ENCODE assay signal across 8 cellular contexts in the genomic region with DNA sequence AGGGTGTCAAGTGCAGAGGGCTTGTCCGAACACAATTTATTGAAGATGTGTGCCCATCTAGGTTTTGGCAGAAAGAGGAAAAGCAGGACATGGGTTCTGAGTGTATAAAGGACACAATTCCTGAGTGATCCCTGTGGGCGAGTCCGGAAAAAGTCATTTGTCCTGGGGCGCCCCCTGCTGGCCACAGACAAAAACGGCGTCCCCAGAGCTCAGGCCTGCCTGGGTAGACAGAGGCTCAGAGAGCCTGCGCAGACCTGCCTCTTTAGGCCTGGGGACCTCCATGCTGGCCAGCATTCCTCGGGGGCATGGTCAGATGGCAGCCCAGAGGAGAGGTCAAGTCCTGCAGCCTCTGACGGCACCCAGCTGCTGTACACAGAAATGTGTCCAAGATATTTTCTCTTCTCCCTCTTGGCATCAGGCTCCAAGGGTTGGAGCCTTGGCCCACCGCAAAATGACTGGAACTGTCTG.
DNase-seq lines count a peak whose midpoint lies in the region; ATAC-seq, FAIRE-seq and TF ChIP-seq lines count a peak whose summit lies in the region.

No MANE protein-coding gene starts in this region.

- H3K9me3 ChIP-seq in ascending aorta = no peaks in the 10 kb centered on the region
- no peaks in the 10 kb centered on the region for H3K9me3 ChIP-seq in gastrocnemius medialis

- DNase-seq in GM12891 (ENCODE audit: insufficient read length, low spot score) = peak; percentile 72
- peak; percentile 63 for DNase-seq in NCI-H1092 treated with DMSO at 0.1 percent for 48 hours (lab: John Stamatoyannopoulos, UW)
- DNase-seq in T-helper 22 cell (ENCODE audit: low read depth) = peak; percentile 36
- DNase-seq in ascending aorta (ENCODE audit: low spot score in 2 of 2) = peak in 1 of 2 donors; percentile 83
- peak; percentile 87 for DNase-seq in hepatic stellate cell (ENCODE audit: low spot score)
- DNase-seq in gastrocnemius medialis = peak; percentile 24 to 53

- no peaks in the 10 kb centered on the region for H3K36me3 ChIP-seq in ascending aorta
- H3K36me3 ChIP-seq in gastrocnemius medialis = no peaks in the 10 kb centered on the region

- TF ChIP-seq CTCF in 22Rv1 (IDR thresholded peaks at IDR 0.05) (peak; percentile 89), ascending aorta (IDR thresholded peaks at IDR 0.05) (peak; percentile 85 to 95 (median 86)), gastrocnemius medialis (IDR thresholded peaks at IDR 0.05 in 4 of 5, conservative IDR thresholded peaks at IDR 0.05 in 1 of 5) (peak; percentile 79 to 95 (median 91))

- H3K27ac ChIP-seq in 22Rv1 (no peak overlapping the region), ascending aorta (no peak overlapping the region), gastrocnemius medialis (no peak overlapping the region)

- peak; percentile 81 for FAIRE-seq in GM12891 (lab: Jason Lieb, UNC)

- H3K27me3 ChIP-seq in ascending aorta (no peaks in the 10 kb centered on the region), gastrocnemius medialis (no peaks in the 10 kb centered on the region)

- H3K4me1 ChIP-seq in ascending aorta (no peaks in the 10 kb centered on the region), gastrocnemius medialis (no peaks in the 10 kb centered on the region)

- TF ChIP-seq POLR2A in GM12891 (IDR thresholded peaks at IDR 0.05; ENCODE audit: low read depth, low read length) (no peak), gastrocnemius medialis (IDR thresholded peaks at IDR 0.05) (no peak)

- no peak overlapping the region for H3K4me3 ChIP-seq in ascending aorta
- H3K4me3 ChIP-seq in gastrocnemius medialis = no peak overlapping the region

- intact Hi-C loops in ascending aorta (cut with DNase I) (loop anchor here (1.0 to 5.0 kb wide), 2 partner anchors 66 to 115 kb away; partner anchors contain the start of gene LRP8), gastrocnemius medialis (cut with DNase I; ENCODE audit: low total_unique reads) (loop anchor here (1.0 kb wide), 1 partner anchor 115 kb away; no protein-coding TSS in a partner anchor)

- in situ Hi-C loops in gastrocnemius medialis (cut with MboI; ENCODE audit: low sequenced_read_pairs in 4 of 4) = loop anchor here in 3 of 4 donors (5.0 kb wide), 1 partner anchor 116 kb away; no protein-coding TSS in a partner anchor

- ATAC-seq in gastrocnemius medialis (peak; percentile 82 to 87), HG03045 (IDR thresholded peaks at IDR 0.05; ENCODE audit: unreplicated experiment) (no peak)

TF ChIP-seq in GM12891, 5 proteins besides CTCF, POLR2A, EP300 and RAD21:
- TF ChIP-seq POU2F2 (IDR thresholded peaks at IDR 0.05; ENCODE audit: low read depth, low read length) (no peak), TAF1 (IDR thresholded peaks at IDR 0.05; ENCODE audit: low read depth, low read length) (no peak), PAX5 (IDR thresholded peaks at IDR 0.05; ENCODE audit: insufficient read depth, low read length, severe bottlenecking) (no peak), SPI1 (IDR thresholded peaks at IDR 0.05; ENCODE audit: low read depth, low read length) (no peak), POLR2AphosphoS5 (IDR thresholded peaks at IDR 0.05; ENCODE audit: low read depth, low read length) (no peak)
